2 cellular contexts compared by ENCODE assay signal in the genomic region with DNA sequence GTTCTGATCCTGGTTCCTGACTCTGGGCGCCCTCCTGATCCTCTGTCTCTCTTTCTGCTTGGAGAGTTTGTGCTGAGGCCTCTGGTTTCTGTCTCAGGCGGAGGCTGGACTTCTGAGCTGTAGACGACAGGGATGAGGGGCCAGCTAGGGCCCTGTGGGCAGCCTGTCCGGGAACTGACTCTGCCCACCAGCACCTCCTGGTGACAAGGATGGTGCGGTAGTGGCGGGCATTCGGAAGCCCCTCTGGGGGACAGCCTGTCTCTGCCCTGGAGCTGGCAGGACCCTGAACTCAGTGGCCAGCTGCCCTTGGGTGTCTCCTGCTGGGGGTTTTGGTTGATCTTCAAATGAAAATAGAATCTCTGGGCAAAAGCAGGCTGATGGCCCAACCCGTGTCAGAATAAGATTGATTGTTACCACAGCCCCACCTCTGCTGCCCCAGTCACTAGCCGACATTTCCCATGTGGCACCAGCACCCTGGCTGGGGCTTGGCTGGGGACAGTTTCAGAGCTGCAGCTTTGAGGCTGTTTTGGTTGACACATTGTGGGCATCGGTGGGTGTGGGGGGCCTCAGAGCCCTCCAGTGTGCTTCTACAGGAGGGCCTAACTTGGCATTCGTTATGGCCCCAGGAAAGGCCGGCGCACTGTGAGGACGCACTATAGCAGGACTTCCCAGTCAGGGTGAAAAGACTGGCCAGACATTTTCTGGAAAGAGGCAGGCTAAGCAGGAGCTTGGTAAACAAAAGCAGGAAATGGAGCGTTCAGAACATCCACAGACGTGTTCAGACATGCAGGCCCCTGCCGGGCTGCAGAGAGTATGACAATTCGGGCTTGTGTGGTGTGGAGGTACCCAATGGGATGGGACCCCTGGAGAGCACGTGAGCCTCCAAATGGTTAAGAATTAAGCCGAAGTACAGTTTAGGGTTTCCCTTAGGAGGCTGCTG.
TF ChIP-seq lines count a peak whose summit lies in the region.

No MANE protein-coding gene starts in this region.

TF ChIP-seq in WTC11, 78 proteins besides CTCF, POLR2A, EP300 and RAD21:
- TF ChIP-seq, protein P1, sequence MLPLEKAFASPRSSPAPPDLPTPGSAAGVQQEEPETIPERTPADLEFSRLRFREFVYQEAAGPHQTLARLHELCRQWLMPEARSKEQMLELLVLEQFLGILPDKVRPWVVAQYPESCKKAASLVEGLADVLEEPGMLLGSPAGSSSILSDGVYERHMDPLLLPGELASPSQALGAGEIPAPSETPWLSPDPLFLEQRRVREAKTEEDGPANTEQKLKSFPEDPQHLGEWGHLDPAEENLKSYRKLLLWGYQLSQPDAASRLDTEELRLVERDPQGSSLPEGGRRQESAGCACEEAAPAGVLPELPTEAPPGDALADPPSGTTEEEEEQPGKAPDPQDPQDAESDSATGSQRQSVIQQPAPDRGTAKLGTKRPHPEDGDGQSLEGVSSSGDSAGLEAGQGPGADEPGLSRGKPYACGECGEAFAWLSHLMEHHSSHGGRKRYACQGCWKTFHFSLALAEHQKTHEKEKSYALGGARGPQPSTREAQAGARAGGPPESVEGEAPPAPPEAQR (CRISPR knock-in tag; IDR thresholded peaks at IDR 0.05): no peak
- TF ChIP-seq NR2C2 (CRISPR knock-in tag; IDR thresholded peaks at IDR 0.05): no peak
- no peak for TF ChIP-seq NFE2L1 (CRISPR knock-in tag; IDR thresholded peaks at IDR 0.05)
- no peak for TF ChIP-seq CREM (CRISPR knock-in tag; IDR thresholded peaks at IDR 0.05)

TF ChIP-seq in HepG2, 621 proteins besides CTCF, POLR2A, EP300 and RAD21:
- TF ChIP-seq, protein P2, sequence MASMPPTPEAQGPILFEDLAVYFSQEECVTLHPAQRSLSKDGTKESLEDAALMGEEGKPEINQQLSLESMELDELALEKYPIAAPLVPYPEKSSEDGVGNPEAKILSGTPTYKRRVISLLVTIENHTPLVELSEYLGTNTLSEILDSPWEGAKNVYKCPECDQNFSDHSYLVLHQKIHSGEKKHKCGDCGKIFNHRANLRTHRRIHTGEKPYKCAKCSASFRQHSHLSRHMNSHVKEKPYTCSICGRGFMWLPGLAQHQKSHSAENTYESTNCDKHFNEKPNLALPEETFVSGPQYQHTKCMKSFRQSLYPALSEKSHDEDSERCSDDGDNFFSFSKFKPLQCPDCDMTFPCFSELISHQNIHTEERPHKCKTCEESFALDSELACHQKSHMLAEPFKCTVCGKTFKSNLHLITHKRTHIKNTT (CRISPR knock-in tag; IDR thresholded peaks at IDR 0.05): no peak
- TF ChIP-seq TP53 (CRISPR knock-in tag; conservative IDR thresholded peaks at IDR 0.05) (0 out of 2 replicates have a peak, but pooled peaks have one; percentile 60), THAP9 (CRISPR knock-in tag; IDR thresholded peaks at IDR 0.05; ENCODE audit: borderline replicate concordance) (peak; percentile 99), ZMYM2 (CRISPR knock-in tag; IDR thresholded peaks at IDR 0.05) (no peak), HNRNPL (IDR thresholded peaks at IDR 0.05; ENCODE audit: low read depth, low read length) (0 out of 2 replicates have a peak, but pooled peaks have one; percentile 58), ZBTB33 (CRISPR knock-in tag; IDR thresholded peaks at IDR 0.05) (peak; percentile 82; the same call in 1 of the 2 replicates), EED (CRISPR knock-in tag; IDR thresholded peaks at IDR 0.05) (no peak), YY1 (IDR thresholded peaks at IDR 0.05; ENCODE audit: insufficient read depth, insufficient replicate concordance, low read depth, low read length) (peak; percentile 67)
